21 cellular contexts compared by ENCODE assay signal in the genomic region with DNA sequence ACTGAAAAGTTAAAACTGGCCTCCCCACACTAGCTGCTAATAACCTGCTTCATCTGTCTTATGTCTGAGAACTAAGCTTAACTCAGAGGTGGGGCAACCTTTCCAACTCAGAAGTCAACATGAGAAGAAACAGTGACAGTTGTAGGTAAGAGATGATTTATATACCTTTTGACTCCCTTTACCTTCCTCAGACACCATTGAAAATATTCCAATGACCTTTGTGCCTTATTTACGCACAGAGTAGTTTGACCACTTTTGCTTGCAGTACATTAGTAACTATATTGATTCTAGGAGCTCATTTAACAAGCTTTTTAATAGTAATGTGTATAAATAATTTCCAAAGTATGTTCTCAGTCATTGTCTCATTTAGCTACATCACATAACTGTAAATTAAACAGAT.
DNase-seq lines count a peak whose midpoint lies in the region; ATAC-seq, FAIRE-seq and TF ChIP-seq lines count a peak whose summit lies in the region.
"Had no signal": no experiment of that assay in that cellular context is flagged by ENCODE, and none has a peak within 500 bp of the region (broad histone marks: within the 10 kb centered on the region; RNA-seq: fewer than 3 reads in every experiment).

No MANE protein-coding gene starts in this region.

- FAIRE-seq in small intestine (lab: Jason Lieb, UNC) = no peak
- FAIRE-seq: A549, GM12891, GM18507, H54 had no signal

- TF ChIP-seq POLR2A in testis (IDR thresholded peaks at IDR 0.05) = no peak

- H3K4me1 Mint-ChIP-seq in GM23338 = peaks cover 20% of the 10 kb centered on the region
- H3K4me1 Mint-ChIP-seq: CD4-positive, alpha-beta memory T cell had no signal

- 19 to 52% (median 28%) methylated on average over 1 of the region's 1 CpG for WGBS in small intestine, 3 donors
- WGBS in testis, 2 donors = 90 to 98% methylated on average over 1 of the region's 1 CpG

- H3K4me1 ChIP-seq in small intestine (ENCODE audit: control insufficient read depth in 2 of 2, insufficient read depth in 1 of 2, low read depth in 1 of 2, low read length in 1 of 2) = no peaks in the 10 kb centered on the region
- peaks cover 18% of the 10 kb centered on the region for H3K4me1 ChIP-seq in GM23338 (ENCODE audit: insufficient read depth)
- no peaks in the 10 kb centered on the region for H3K4me1 ChIP-seq in testis
- H3K4me1 ChIP-seq: A549 had no signal

- DNase-seq in HEK293T (ENCODE audit: extremely low spot score) (no peak), LNCaP clone FGC (ENCODE audit: low read depth) (peak; percentile 74), epithelial cell of esophagus (ENCODE audit: low read depth) (peak; percentile 2), small intestine (peak; percentile 22), GM23338 (ENCODE audit: low spot score) (no peak), NCI-H1436 (lab: John Stamatoyannopoulos, UW) (no peak), testis (no peak)
- DNase-seq: C1 segment of cervical spinal cord; Calu3; CD4-positive, alpha-beta memory T cell; COR-L47; DMS153; EL; GF-D8; GOT3 had no signal

- no peak overlapping the region for H3K4me3 ChIP-seq in LNCaP clone FGC (ENCODE audit: low read depth, low read length)
- no peak overlapping the region for H3K4me3 ChIP-seq in epithelial cell of esophagus (ENCODE audit: low read length)
- H3K4me3 ChIP-seq in small intestine (ENCODE audit: low read depth in 1 of 2, low read length in 2 of 2) = no peak overlapping the region
- no peak overlapping the region for H3K4me3 ChIP-seq in GM23338
- no peak overlapping the region for H3K4me3 ChIP-seq in testis
- H3K4me3 ChIP-seq: A549, HAP-1 had no signal

- H4K20me1 ChIP-seq in GM23338 (replicated peaks; ENCODE audit: insufficient read depth) = no peaks in the 10 kb centered on the region

- TF ChIP-seq CTCF in LNCaP clone FGC (IDR thresholded peaks at IDR 0.05; ENCODE audit: control insufficient read depth, extremely low read depth, insufficient read depth) (no peak), epithelial cell of esophagus (IDR thresholded peaks at IDR 0.05; ENCODE audit: insufficient read depth, low read depth, low read length, missing control alignments) (no peak), GM23338 (conservative IDR thresholded peaks at IDR 0.05; ENCODE audit: low read depth in 2 of 2) (no peak), testis (IDR thresholded peaks at IDR 0.05) (no peak)

- no peaks in the 10 kb centered on the region for H3K27me3 ChIP-seq in small intestine (ENCODE audit: control insufficient read depth in 2 of 2, insufficient read depth in 2 of 2, low read length in 2 of 2)
- H3K27me3 ChIP-seq in GM23338 (ENCODE audit: insufficient read depth) = no peaks in the 10 kb centered on the region
- no peaks in the 10 kb centered on the region for H3K27me3 ChIP-seq in testis

- CTCF ChIA-PET in HEK293T (lab: Yijun Ruan, JAX) = interaction anchor here (1.0 kb wide), 1 partner anchor 47 kb away, joined by 3 read pairs; no protein-coding TSS in a partner anchor

- no peaks in the 10 kb centered on the region for H3K9me3 Mint-ChIP-seq in GM23338

- H3K4me3 Mint-ChIP-seq in GM23338 = no peak overlapping the region
- H3K4me3 Mint-ChIP-seq: CD4-positive, alpha-beta memory T cell had no signal

- H3K9me2 ChIP-seq in GM23338 (ENCODE audit: insufficient read depth) = no peaks in the 10 kb centered on the region

- no peak overlapping the region for H3K4me2 ChIP-seq in GM23338
- H3K4me2 ChIP-seq: A549 had no signal

- no peaks in the 10 kb centered on the region for H3K79me2 ChIP-seq in GM23338 (replicated peaks; ENCODE audit: insufficient read depth)

- no peaks in the 10 kb centered on the region for H3F3A ChIP-seq in GM23338 (replicated peaks; ENCODE audit: low read depth)

- no peak overlapping the region for H3K27ac Mint-ChIP-seq in GM23338
- H3K27ac Mint-ChIP-seq: CD4-positive, alpha-beta memory T cell had no signal

- no peak overlapping the region for H2AFZ ChIP-seq in GM23338

- no peaks in the 10 kb centered on the region for H3K27me3 Mint-ChIP-seq in GM23338 (ENCODE audit: insufficient read depth, low read depth, poor library complexity)
- H3K27me3 Mint-ChIP-seq: CD4-positive, alpha-beta memory T cell had no signal

- no peaks in the 10 kb centered on the region for H3K9me3 ChIP-seq in small intestine (ENCODE audit: control insufficient read depth, low read depth)
- H3K9me3 ChIP-seq in testis = no peaks in the 10 kb centered on the region
- H3K9me3 ChIP-seq: A549, HAP-1 had no signal

- H3K36me3 Mint-ChIP-seq in GM23338 (ENCODE audit: low read depth) = no peaks in the 10 kb centered on the region
- H3K36me3 Mint-ChIP-seq: CD4-positive, alpha-beta memory T cell had no signal

- intact Hi-C loops in testis (cut with DNase I; ENCODE audit: low total_unique reads) = no loop called here

- POLR2A ChIA-PET in HEK293T (lab: Yijun Ruan, JAX) = interaction anchor here (0.7 kb wide), 1 partner anchor 9 kb away, joined by 3 read pairs; no protein-coding TSS in a partner anchor

- H3K27ac ChIP-seq in small intestine (ENCODE audit: low read depth in 1 of 2, low read length in 1 of 2) (no peak overlapping the region), GM23338 (ENCODE audit: low read depth) (no peak overlapping the region), testis (no peak overlapping the region)
- H3K27ac ChIP-seq: A549 had no signal

- ATAC-seq in GM23338 (no peak), HG02981 (IDR thresholded peaks at IDR 0.05; ENCODE audit: unreplicated experiment) (no peak)
- ATAC-seq: A549 had no signal

- no peaks in the 10 kb centered on the region for H3K36me3 ChIP-seq in small intestine (ENCODE audit: control insufficient read depth in 2 of 2, insufficient read depth in 2 of 2, low read length in 2 of 2)
- H3K36me3 ChIP-seq in GM23338 (ENCODE audit: insufficient read depth) = no peaks in the 10 kb centered on the region
- no peaks in the 10 kb centered on the region for H3K36me3 ChIP-seq in testis (ENCODE audit: low read depth, missing control alignments)
- H3K36me3 ChIP-seq: HAP-1 had no signal

TF ChIP-seq in HEK293T, 16 proteins besides CTCF, POLR2A, EP300 and RAD21:
- no peak for TF ChIP-seq BHLHE40 (IDR thresholded peaks at IDR 0.05; ENCODE audit: borderline replicate concordance)
- TF ChIP-seq, protein P1, sequence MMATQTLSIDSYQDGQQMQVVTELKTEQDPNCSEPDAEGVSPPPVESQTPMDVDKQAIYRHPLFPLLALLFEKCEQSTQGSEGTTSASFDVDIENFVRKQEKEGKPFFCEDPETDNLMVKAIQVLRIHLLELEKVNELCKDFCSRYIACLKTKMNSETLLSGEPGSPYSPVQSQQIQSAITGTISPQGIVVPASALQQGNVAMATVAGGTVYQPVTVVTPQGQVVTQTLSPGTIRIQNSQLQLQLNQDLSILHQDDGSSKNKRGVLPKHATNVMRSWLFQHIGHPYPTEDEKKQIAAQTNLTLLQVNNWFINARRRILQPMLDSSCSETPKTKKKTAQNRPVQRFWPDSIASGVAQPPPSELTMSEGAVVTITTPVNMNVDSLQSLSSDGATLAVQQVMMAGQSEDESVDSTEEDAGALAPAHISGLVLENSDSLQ (IDR thresholded peaks at IDR 0.05) = peak; percentile 60; the same call in 1 of the 2 replicates

TF ChIP-seq in GM23338, 12 proteins besides CTCF, POLR2A, EP300 and RAD21:
- TF ChIP-seq, protein P2, sequence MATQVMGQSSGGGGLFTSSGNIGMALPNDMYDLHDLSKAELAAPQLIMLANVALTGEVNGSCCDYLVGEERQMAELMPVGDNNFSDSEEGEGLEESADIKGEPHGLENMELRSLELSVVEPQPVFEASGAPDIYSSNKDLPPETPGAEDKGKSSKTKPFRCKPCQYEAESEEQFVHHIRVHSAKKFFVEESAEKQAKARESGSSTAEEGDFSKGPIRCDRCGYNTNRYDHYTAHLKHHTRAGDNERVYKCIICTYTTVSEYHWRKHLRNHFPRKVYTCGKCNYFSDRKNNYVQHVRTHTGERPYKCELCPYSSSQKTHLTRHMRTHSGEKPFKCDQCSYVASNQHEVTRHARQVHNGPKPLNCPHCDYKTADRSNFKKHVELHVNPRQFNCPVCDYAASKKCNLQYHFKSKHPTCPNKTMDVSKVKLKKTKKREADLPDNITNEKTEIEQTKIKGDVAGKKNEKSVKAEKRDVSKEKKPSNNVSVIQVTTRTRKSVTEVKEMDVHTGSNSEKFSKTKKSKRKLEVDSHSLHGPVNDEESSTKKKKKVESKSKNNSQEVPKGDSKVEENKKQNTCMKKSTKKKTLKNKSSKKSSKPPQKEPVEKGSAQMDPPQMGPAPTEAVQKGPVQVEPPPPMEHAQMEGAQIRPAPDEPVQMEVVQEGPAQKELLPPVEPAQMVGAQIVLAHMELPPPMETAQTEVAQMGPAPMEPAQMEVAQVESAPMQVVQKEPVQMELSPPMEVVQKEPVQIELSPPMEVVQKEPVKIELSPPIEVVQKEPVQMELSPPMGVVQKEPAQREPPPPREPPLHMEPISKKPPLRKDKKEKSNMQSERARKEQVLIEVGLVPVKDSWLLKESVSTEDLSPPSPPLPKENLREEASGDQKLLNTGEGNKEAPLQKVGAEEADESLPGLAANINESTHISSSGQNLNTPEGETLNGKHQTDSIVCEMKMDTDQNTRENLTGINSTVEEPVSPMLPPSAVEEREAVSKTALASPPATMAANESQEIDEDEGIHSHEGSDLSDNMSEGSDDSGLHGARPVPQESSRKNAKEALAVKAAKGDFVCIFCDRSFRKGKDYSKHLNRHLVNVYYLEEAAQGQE (IDR thresholded peaks at IDR 0.05; ENCODE audit: unreplicated experiment) = no peak
- TF ChIP-seq, protein P3, sequence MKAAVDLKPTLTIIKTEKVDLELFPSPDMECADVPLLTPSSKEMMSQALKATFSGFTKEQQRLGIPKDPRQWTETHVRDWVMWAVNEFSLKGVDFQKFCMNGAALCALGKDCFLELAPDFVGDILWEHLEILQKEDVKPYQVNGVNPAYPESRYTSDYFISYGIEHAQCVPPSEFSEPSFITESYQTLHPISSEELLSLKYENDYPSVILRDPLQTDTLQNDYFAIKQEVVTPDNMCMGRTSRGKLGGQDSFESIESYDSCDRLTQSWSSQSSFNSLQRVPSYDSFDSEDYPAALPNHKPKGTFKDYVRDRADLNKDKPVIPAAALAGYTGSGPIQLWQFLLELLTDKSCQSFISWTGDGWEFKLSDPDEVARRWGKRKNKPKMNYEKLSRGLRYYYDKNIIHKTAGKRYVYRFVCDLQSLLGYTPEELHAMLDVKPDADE (IDR thresholded peaks at IDR 0.05) = no peak
- TF ChIP-seq ZNF331 (CRISPR knock-in tag; IDR thresholded peaks at IDR 0.05; ENCODE audit: low read depth) (no peak), ZNF114 (CRISPR knock-in tag; IDR thresholded peaks at IDR 0.05) (no peak), POLR2AphosphoS5 (IDR thresholded peaks at IDR 0.05; ENCODE audit: low read depth) (no peak)
TF ChIP-seq in GM23338: peak in this region for 0.

Comparison
In these comparisons a context has a peak if more than half of its experiments do, and no peak if none do; other contexts are left out.
1. DNase-seq: peak in LNCaP clone FGC (single experiment), epithelial cell of esophagus (single experiment) and small intestine (single experiment); none in HEK293T (single experiment), GM23338 (single experiment), NCI-H1436 (single experiment) and testis (single experiment).